In the genomic region with DNA sequence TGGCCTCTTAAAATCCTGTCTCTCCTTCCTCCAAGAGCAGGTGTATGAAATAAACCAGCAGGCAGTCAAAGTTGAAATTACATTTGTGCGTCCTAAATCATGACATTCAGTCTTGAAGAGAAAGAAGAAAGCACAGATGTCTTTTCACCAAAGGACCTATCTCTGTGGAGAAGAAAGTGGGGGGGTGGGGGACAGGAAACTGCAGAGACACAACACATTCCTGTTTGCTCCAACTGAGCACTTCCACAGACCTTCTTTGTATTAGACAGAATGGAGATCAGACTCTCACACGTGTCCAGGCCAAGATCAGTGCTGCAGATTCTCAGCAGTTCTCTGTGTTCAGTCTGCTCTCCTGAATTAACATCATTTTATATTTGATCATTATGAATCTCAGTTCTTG, we compare ENCODE assay signal across 27 cellular contexts.
A peak's percentile ranks its signal among the peaks of the same experiment; 100 is the strongest.
DNase-seq lines count a peak whose midpoint lies in the region; ATAC-seq, FAIRE-seq and TF ChIP-seq lines count a peak whose summit lies in the region.
"Had no signal": no experiment of that assay in that cellular context is flagged by ENCODE, and none has a peak within 500 bp of the region (broad histone marks: within the 10 kb centered on the region; RNA-seq: fewer than 3 reads in every experiment).

No MANE protein-coding gene starts in this region.

- no peak for TF ChIP-seq POLR2A in H54 (IDR thresholded peaks at IDR 0.05; ENCODE audit: low read depth, low read length)

- H3K23me2 ChIP-seq in H9 (ENCODE audit: insufficient read length, low read depth, low read length, poor library complexity, severe bottlenecking), result no peaks in the 10 kb centered on the region

- no peak overlapping the region for H2BK5ac ChIP-seq in neuronal stem cell (ENCODE audit: low read length)
- H2BK5ac ChIP-seq in H9 (ENCODE audit: insufficient read length, low read length), result no peak overlapping the region

- H3K79me2 ChIP-seq in H9 (ENCODE audit: insufficient read depth, low read length), result no peaks in the 10 kb centered on the region

- ATAC-seq in GM18907 (IDR thresholded peaks at IDR 0.05; ENCODE audit: unreplicated experiment) (no peak), T-cell (replicated peaks in 1 of 4) (no peak)
- ATAC-seq: activated CD4-positive, CD25-positive, alpha-beta regulatory T cell treated with anti-CD3 and anti-CD28 coated beads, Interleukin-2, amount 50 U/mL, for 24 hours; activated CD8-positive, alpha-beta T cell treated with anti-CD3 and anti-CD28 coated beads for 36 hours; GM12878; K562 had no signal

- H2AK5ac ChIP-seq in neuronal stem cell (ENCODE audit: low read depth, low read length), result no peak overlapping the region
- no peak overlapping the region for H2AK5ac ChIP-seq in H9 (ENCODE audit: insufficient read length, low read length)

- H3K9me3 ChIP-seq in neuronal stem cell (replicated peaks in 1 of 2; ENCODE audit: control insufficient read depth in 2 of 2, insufficient read depth in 1 of 2, low read depth in 1 of 2, low read length in 2 of 2), result no peaks in the 10 kb centered on the region
- no peaks in the 10 kb centered on the region for H3K9me3 ChIP-seq in H9 (ENCODE audit: control insufficient read depth, low read depth, low read length)
- H3K9me3 ChIP-seq: heart right ventricle, spleen, tibial nerve had no signal

- H3K4me3 Mint-ChIP-seq in brain (no peak overlapping the region), T-cell (no peak overlapping the region), H9 (no peak overlapping the region)
- H3K4me3 Mint-ChIP-seq: activated CD8-positive, alpha-beta T cell treated with anti-CD3 and anti-CD28 coated beads for 36 hours; CD4-positive, alpha-beta memory T cell; nephron progenitor cell; stimulated activated naive CD8-positive, alpha-beta T cell treated with anti-CD3 and anti-CD28 coated beads, Interleukin-15, Interleukin-2, amounts not matched to agents 100 ng/mL and 50 ng/mL, for 24 hours had no signal

- H3K4me1 Mint-ChIP-seq in brain (peaks cover 15% of the 10 kb centered on the region), T-cell (no peaks in the 10 kb centered on the region), H9 (peaks cover 5 to 10% of the 10 kb centered on the region in 2 experiments; a peak in 2 of 4 replicates)
- H3K4me1 Mint-ChIP-seq: CD4-positive, alpha-beta memory T cell had no signal

- H3K27ac ChIP-seq in neuronal stem cell (replicated peaks; ENCODE audit: low read length) (no peak overlapping the region), H9 (ENCODE audit: insufficient read length, low read depth, low read length) (no peak overlapping the region)
- H3K27ac ChIP-seq: heart right ventricle, PC-9, spleen, tibial nerve had no signal

- peak overlapping the region; percentile 62 for H2AFZ ChIP-seq in neuronal stem cell (ENCODE audit: low read length)
- H2AFZ ChIP-seq in H9 (ENCODE audit: low read length), result no peak overlapping the region
- H2AFZ ChIP-seq: PC-9 had no signal

- no peak for DNase-seq in H54 (ENCODE audit: insufficient read length, low spot score)
- peak; percentile 9 for DNase-seq in iPS-NIHi11 (ENCODE audit: low spot score)
- DNase-seq in neuronal stem cell (ENCODE audit: low spot score), result no peak
- DNase-seq in HPDE6-E6E7 (ENCODE audit: extremely low spot score), result no peak
- no peak for DNase-seq in T-cell
- DNase-seq in H9, result no peak
- DNase-seq: activated CD8-positive, alpha-beta T cell treated with anti-CD3 and anti-CD28 coated beads for 36 hours; activated naive CD4-positive, alpha-beta T cell treated with anti-CD3 and anti-CD28 coated beads, Interleukin-2, amount 50 U/mL, for 16 hours; activated T-cell treated with anti-CD3 and anti-CD28 coated beads, Interleukin-2, amount 50 U/mL, for 48 hours; aorta; CD4-positive, alpha-beta memory T cell; DMS53; heart right ventricle; NCI-H1694 treated with DMSO at 0.1 percent for 48 hours; NCI-H748 treated with DMSO at 0.1 percent for 48 hours; nephron progenitor cell; PC-9; spleen; stimulated activated CD4-positive, alpha-beta T cell treated with anti-CD3 and anti-CD28 coated beads, Interleukin-4, amount 100 ng/mL, for 24 hours had no signal

- no peak overlapping the region for H3T11ph ChIP-seq in H9 (ENCODE audit: low read length)

- no peak overlapping the region for H4K8ac ChIP-seq in neuronal stem cell (ENCODE audit: low read depth, low read length)
- H4K8ac ChIP-seq in H9 (replicated peaks; ENCODE audit: insufficient read length, low read depth, low read length), result no peak overlapping the region

- no peak overlapping the region for H2BK15ac ChIP-seq in neuronal stem cell (ENCODE audit: low read length)
- H2BK15ac ChIP-seq in H9 (ENCODE audit: low read depth, low read length), result no peak overlapping the region

- no peak overlapping the region for H2BK12ac ChIP-seq in neuronal stem cell (ENCODE audit: low read length)
- H2BK12ac ChIP-seq in H9 (ENCODE audit: insufficient read length, low read depth, low read length), result no peak overlapping the region

- H3K27me3 ChIP-seq in neuronal stem cell (ENCODE audit: control insufficient read depth in 3 of 3, insufficient read depth in 3 of 3, low read depth in 1 of 3, low read length in 3 of 3) (no peaks in the 10 kb centered on the region), H9 (ENCODE audit: insufficient read depth, low read length) (no peaks in the 10 kb centered on the region)
- H3K27me3 ChIP-seq: heart right ventricle, spleen, tibial nerve had no signal

- H2BK120ac ChIP-seq in neuronal stem cell (ENCODE audit: low read depth, low read length) (no peak overlapping the region), H9 (ENCODE audit: low read depth, low read length, poor library complexity, severe bottlenecking) (no peak overlapping the region)

- H3K79me1 ChIP-seq in neuronal stem cell (ENCODE audit: low read depth, low read length), result no peaks in the 10 kb centered on the region
- H3K79me1 ChIP-seq in H9 (ENCODE audit: insufficient read depth, low read depth, low read length, poor library complexity, severe bottlenecking), result no peaks in the 10 kb centered on the region

- H4K20me1 ChIP-seq in H9 (ENCODE audit: control insufficient read depth, insufficient read depth, insufficient read length), result no peaks in the 10 kb centered on the region

- H3K14ac ChIP-seq in neuronal stem cell (ENCODE audit: low read length), result no peak overlapping the region
- no peak overlapping the region for H3K14ac ChIP-seq in H9 (ENCODE audit: insufficient read depth, low read length)

- no peaks in the 10 kb centered on the region for H3K36me3 Mint-ChIP-seq in brain
- no peaks in the 10 kb centered on the region for H3K36me3 Mint-ChIP-seq in T-cell
- no peaks in the 10 kb centered on the region for H3K36me3 Mint-ChIP-seq in H9 (ENCODE audit: insufficient read depth in 1 of 3, low read depth in 3 of 3)
- H3K36me3 Mint-ChIP-seq: CD4-positive, alpha-beta memory T cell had no signal

- H3K23ac ChIP-seq in neuronal stem cell (ENCODE audit: low read depth, low read length, poor library complexity) (no peak overlapping the region), H9 (ENCODE audit: insufficient read length, low read depth, low read length) (no peak overlapping the region)

- no peak overlapping the region for H3K56ac ChIP-seq in H9 (ENCODE audit: insufficient read length, low read depth, low read length)

- H3K4me2 ChIP-seq in neuronal stem cell (ENCODE audit: insufficient read depth, low read length, poor library complexity, severe bottlenecking), result no peak overlapping the region
- H3K4me2 ChIP-seq in H9 (ENCODE audit: insufficient read depth, insufficient read length, low read length), result no peak overlapping the region
- H3K4me2 ChIP-seq: PC-9 had no signal

- TF ChIP-seq CTCF in brain (conservative IDR thresholded peaks at IDR 0.05) (no peak), H9 (conservative IDR thresholded peaks at IDR 0.05) (no peak)

- no peak overlapping the region for H2BK20ac ChIP-seq in H9 (ENCODE audit: low read depth, low read length, poor library complexity, severe bottlenecking)

- H4K5ac ChIP-seq in H9 (ENCODE audit: insufficient read length, low read depth, low read length), result no peak overlapping the region

- H3K9ac ChIP-seq in neuronal stem cell (ENCODE audit: low read depth, low read length, poor library complexity), result no peak overlapping the region
- H3K9ac ChIP-seq in H9 (ENCODE audit: extremely low read depth, insufficient read length, low read length), result no peak overlapping the region

- H3K4me3 ChIP-seq in neuronal stem cell (ENCODE audit: low read length in 2 of 2), result no peak overlapping the region
- H3K4me3 ChIP-seq: GM12878, heart right ventricle, K562, PC-9, spleen, tibial nerve had no signal

- H3K4me1 ChIP-seq in neuronal stem cell (ENCODE audit: control insufficient read depth in 2 of 2, insufficient read depth in 1 of 2, low read depth in 1 of 2, low read length in 2 of 2) (peaks cover 0 to 10% of the 10 kb centered on the region in 2 donors), H9 (ENCODE audit: insufficient read depth, low read length) (peaks cover 6% of the 10 kb centered on the region; the same call in 1 of the 2 replicates)
- H3K4me1 ChIP-seq: heart right ventricle, spleen, tibial nerve had no signal

- H3K9me3 Mint-ChIP-seq in brain, result no peaks in the 10 kb centered on the region
- no peaks in the 10 kb centered on the region for H3K9me3 Mint-ChIP-seq in T-cell
- no peaks in the 10 kb centered on the region; a peak in 1 of 5 replicates for H3K9me3 Mint-ChIP-seq in H9
- H3K9me3 Mint-ChIP-seq: activated CD8-positive, alpha-beta T cell treated with anti-CD3 and anti-CD28 coated beads for 36 hours; nephron progenitor cell; stimulated activated naive CD8-positive, alpha-beta T cell treated with anti-CD3 and anti-CD28 coated beads, Interleukin-15, Interleukin-2, amounts not matched to agents 100 ng/mL and 50 ng/mL, for 24 hours had no signal

- H3K4ac ChIP-seq in neuronal stem cell (ENCODE audit: low read length), result no peak overlapping the region
- H3K4ac ChIP-seq in H9 (ENCODE audit: low read depth, low read length), result no peak overlapping the region

- no peaks in the 10 kb centered on the region for H3K36me3 ChIP-seq in neuronal stem cell (replicated peaks in 1 of 2; ENCODE audit: control insufficient read depth in 2 of 2, insufficient read depth in 2 of 2, low read length in 2 of 2)
- H3K36me3 ChIP-seq: heart right ventricle, spleen, tibial nerve had no signal

- H3K27me3 Mint-ChIP-seq in brain, result no peaks in the 10 kb centered on the region
- H3K27me3 Mint-ChIP-seq in T-cell, result no peaks in the 10 kb centered on the region
- no peaks in the 10 kb centered on the region for H3K27me3 Mint-ChIP-seq in H9 (ENCODE audit: low read depth)
- H3K27me3 Mint-ChIP-seq: activated CD8-positive, alpha-beta T cell treated with anti-CD3 and anti-CD28 coated beads for 36 hours had no signal

- H3K18ac ChIP-seq in neuronal stem cell (ENCODE audit: low read length) (no peak overlapping the region), H9 (ENCODE audit: insufficient read length, low read depth, low read length) (no peak overlapping the region)

- H4K91ac ChIP-seq in neuronal stem cell (ENCODE audit: low read depth, low read length, poor library complexity) (no peak overlapping the region), H9 (ENCODE audit: insufficient read length, low read depth, low read length) (no peak overlapping the region)

- H3K27ac Mint-ChIP-seq in brain (peak overlapping the region in 3 of 5 experiments; percentile 6 to 77 (median 40)), T-cell (no peak overlapping the region), H9 (no peak overlapping the region; a peak in 3 of 7 replicates)
- H3K27ac Mint-ChIP-seq: activated CD8-positive, alpha-beta T cell treated with anti-CD3 and anti-CD28 coated beads for 36 hours; CD4-positive, alpha-beta memory T cell; nephron progenitor cell; stimulated activated naive CD8-positive, alpha-beta T cell treated with anti-CD3 and anti-CD28 coated beads, Interleukin-15, Interleukin-2, amounts not matched to agents 100 ng/mL and 50 ng/mL, for 24 hours had no signal

- CTCF ChIA-PET in T-cell (lab: Charles Lee), result no interaction called here

- FAIRE-seq in H54 (lab: Jason Lieb, UNC), result peak; percentile 38
- FAIRE-seq: GM12878, islet of Langerhans, K562 had no signal

- POLR2A ChIA-PET in T-cell (lab: Charles Lee), result no interaction called here

- no CpG with 5 or more reads among the region's 2 CpGs for WGBS in neuronal stem cell (ENCODE audit: extremely low coverage in 2 of 2, insufficient read length in 2 of 2, insufficient replicate concordance in 1 of 2), 2 donors
- no CpG with 5 or more reads among the region's 2 CpGs for WGBS in H9 (ENCODE audit: extremely low coverage, insufficient read length, low lambda C conversion rate)

Comparison
In these comparisons a context has a peak if more than half of its experiments do, and no peak if none do; other contexts are left out.
1. H3K27ac Mint-ChIP-seq: peak in brain (3 of 5); none in T-cell (0 of 2) and H9 (0 of 3).